20 cellular contexts compared by ENCODE assay signal in the genomic region with DNA sequence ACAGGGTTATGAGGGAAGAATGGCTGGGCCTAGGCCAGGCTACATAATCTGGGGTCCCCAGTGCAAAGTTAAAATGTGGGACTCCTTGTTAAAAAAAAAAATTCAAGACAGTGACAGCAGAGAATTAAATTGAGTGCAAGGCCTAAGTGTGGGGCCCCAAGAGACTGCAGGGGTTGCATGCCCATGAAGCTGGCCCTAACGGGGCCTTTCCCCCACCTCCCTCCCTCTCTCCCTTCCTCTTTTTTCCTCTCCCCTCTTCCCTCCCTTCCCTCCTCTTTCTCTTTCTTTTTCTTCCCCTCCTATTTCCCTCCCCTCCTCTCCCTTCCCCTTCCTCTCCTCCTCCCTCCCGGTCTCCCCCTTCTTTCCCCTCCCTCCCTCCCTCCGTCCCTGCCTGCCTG.
"Had no signal": no experiment of that assay in that cellular context is flagged by ENCODE, and none has a peak within 500 bp of the region (broad histone marks: within the 10 kb centered on the region; RNA-seq: fewer than 3 reads in every experiment).

No MANE protein-coding gene starts in this region.

- H3K4me3 ChIP-seq: lower lobe of right lung, right atrium auricular region, suprapubic skin, upper lobe of left lung had no signal

- H3K27me3 ChIP-seq: neutrophil, right atrium auricular region, suprapubic skin, upper lobe of left lung had no signal

- DNase-seq: activated CD4-positive, alpha-beta memory T cell treated with anti-CD3 and anti-CD28 coated beads for 36 hours; activated CD4-positive, alpha-beta T cell treated with anti-CD3 and anti-CD28 coated beads for 36 hours; activated CD8-positive, alpha-beta memory T cell treated with anti-CD3 and anti-CD28 coated beads, Interleukin-2, amount 10 ng/mL, durations not matched to agents 7 days and 5 days; activated effector memory CD4-positive, alpha-beta T cell treated with Interleukin-2 at 50 U/mL for 16 hours; activated T-cell treated with anti-CD3 and anti-CD28 coated beads, Interleukin-2, amount 50 U/mL, for 24 hours; caudate nucleus; foreskin melanocyte; head of caudate nucleus; immature natural killer cell; lower lobe of right lung; naive thymus-derived CD4-positive, alpha-beta T cell; stimulated activated CD4-positive, alpha-beta T cell treated with anti-CD3 and anti-CD28 coated beads, Interleukin-4, amount 100 ng/mL, for 4 hours; stimulated activated CD8-positive, alpha-beta memory T cell treated with anti-CD3 and anti-CD28 coated beads, Interleukin-4, amount 100 ng/mL, for 48 hours; stimulated activated naive CD8-positive, alpha-beta T cell treated with anti-CD3 and anti-CD28 coated beads, Interleukin-15, Interleukin-2, amounts not matched to agents 100 U/mL and 50 U/mL, for 24 hours; T-helper 17 cell; upper lobe of left lung had no signal

- H3K27me3 Mint-ChIP-seq: activated CD4-positive, alpha-beta T cell treated with anti-CD3 and anti-CD28 coated beads for 36 hours; activated T-cell treated with anti-CD3 and anti-CD28 coated beads, Interleukin-2, amount 50 U/mL, for 24 hours; T-helper 17 cell had no signal

- H3K9me3 Mint-ChIP-seq: activated CD4-positive, alpha-beta memory T cell treated with anti-CD3 and anti-CD28 coated beads for 36 hours; activated naive CD4-positive, alpha-beta T cell treated with anti-CD3 and anti-CD28 coated beads, Interleukin-2, amount 50 U/mL, for 24 hours; activated T-cell treated with anti-CD3 and anti-CD28 coated beads, Interleukin-2, amount 50 U/mL, for 24 hours; immature natural killer cell had no signal

- H3K9me3 ChIP-seq: lower lobe of right lung, neutrophil, right atrium auricular region, suprapubic skin, upper lobe of left lung had no signal

- H3K4me1 ChIP-seq: lower lobe of right lung had no signal

- H3K27ac Mint-ChIP-seq: activated CD4-positive, alpha-beta memory T cell treated with anti-CD3 and anti-CD28 coated beads for 36 hours; activated CD4-positive, alpha-beta T cell treated with anti-CD3 and anti-CD28 coated beads for 36 hours; activated CD8-positive, alpha-beta memory T cell treated with anti-CD3 and anti-CD28 coated beads, Interleukin-2, amount 10 ng/mL, durations not matched to agents 7 days and 5 days; activated naive CD4-positive, alpha-beta T cell treated with anti-CD3 and anti-CD28 coated beads, Interleukin-2, amount 50 U/mL, for 24 hours; activated T-cell treated with anti-CD3 and anti-CD28 coated beads, Interleukin-2, amount 50 U/mL, for 24 hours; immature natural killer cell; naive thymus-derived CD4-positive, alpha-beta T cell; T-helper 17 cell had no signal

- H3K36me3 ChIP-seq: lower lobe of right lung, neutrophil, right atrium auricular region, suprapubic skin, upper lobe of left lung had no signal

- H3K27ac ChIP-seq: lower lobe of right lung, neutrophil, right atrium auricular region, suprapubic skin, upper lobe of left lung had no signal

- H3K36me3 Mint-ChIP-seq: activated CD4-positive, alpha-beta memory T cell treated with anti-CD3 and anti-CD28 coated beads for 36 hours; activated CD8-positive, alpha-beta memory T cell treated with anti-CD3 and anti-CD28 coated beads, Interleukin-2, amount 10 ng/mL, durations not matched to agents 7 days and 5 days; activated naive CD4-positive, alpha-beta T cell treated with anti-CD3 and anti-CD28 coated beads, Interleukin-2, amount 50 U/mL, for 24 hours; naive thymus-derived CD4-positive, alpha-beta T cell had no signal

- H3K4me1 Mint-ChIP-seq: activated CD4-positive, alpha-beta T cell treated with anti-CD3 and anti-CD28 coated beads for 36 hours; activated CD8-positive, alpha-beta memory T cell treated with anti-CD3 and anti-CD28 coated beads, Interleukin-2, amount 10 ng/mL, durations not matched to agents 7 days and 5 days; activated naive CD4-positive, alpha-beta T cell treated with anti-CD3 and anti-CD28 coated beads, Interleukin-2, amount 50 U/mL, for 24 hours; immature natural killer cell; T-helper 17 cell had no signal

- H3K4me3 Mint-ChIP-seq: activated CD4-positive, alpha-beta memory T cell treated with anti-CD3 and anti-CD28 coated beads for 36 hours; activated CD4-positive, alpha-beta T cell treated with anti-CD3 and anti-CD28 coated beads for 36 hours; activated CD8-positive, alpha-beta memory T cell treated with anti-CD3 and anti-CD28 coated beads, Interleukin-2, amount 10 ng/mL, durations not matched to agents 7 days and 5 days; activated naive CD4-positive, alpha-beta T cell treated with anti-CD3 and anti-CD28 coated beads, Interleukin-2, amount 50 U/mL, for 24 hours; activated T-cell treated with anti-CD3 and anti-CD28 coated beads, Interleukin-2, amount 50 U/mL, for 24 hours; immature natural killer cell; naive thymus-derived CD4-positive, alpha-beta T cell; T-helper 17 cell had no signal
